In genomic region chr7:35801392-35802101, GRCh38 we compare ENCODE assay signal across 8 cellular contexts. TPM values are rescaled to one million over a fixed set of nuclear protein-coding genes. Genes with fewer than 3 reads are reported as not detected.
A peak's percentile ranks its signal among the peaks of the same experiment; 100 is the strongest.
DNase-seq lines count a peak whose midpoint lies in the region; ATAC-seq, FAIRE-seq and TF ChIP-seq lines count a peak whose summit lies in the region.

No MANE protein-coding gene starts in this region.

- H3K27me3 Mint-ChIP-seq in activated T-helper 1 cell treated with anti-CD3 and anti-CD28 coated beads, Interleukin-12 subunit alpha, Interleukin-12 subunit beta, Interleukin-2, Interleukin-4 antibody, amounts not matched to agents 30 ng/mL and 10 ng/mL and 1 ng/mL, durations not matched to agents 14 hours and 24 hours and 36 hours (ENCODE audit: insufficient read depth) = no peaks in the 10 kb centered on the region
- peaks cover 1 to 3% of the 10 kb centered on the region in 2 donors for H3K27me3 Mint-ChIP-seq in natural killer cell treated with Interleukin-12 subunit alpha and Interleukin-12 subunit beta and Interleukin-15 and Interleukin-18, amount 100 ng/mL, for 72 hours

- H3K9me3 ChIP-seq in HUES6 (ENCODE audit: control insufficient read depth, insufficient read depth, low read depth, low read length) = no peaks in the 10 kb centered on the region

- no peaks in the 10 kb centered on the region for H3K27me3 ChIP-seq in HUES6 (ENCODE audit: control insufficient read depth, insufficient read depth, low read length)

- H3K4me3 ChIP-seq in HUES6 (ENCODE audit: low read depth, low read length) = peak overlapping the region; percentile 87
- peak overlapping the region; percentile 80 for H3K4me3 ChIP-seq in fibroblast of mammary gland (ENCODE audit: control insufficient read depth, low read depth, low read length)

- no peaks in the 10 kb centered on the region; the same call in 1 of the 2 replicates for H3K36me3 ChIP-seq in HUES6 (ENCODE audit: control insufficient read depth, insufficient read depth, low read length)

- TF ChIP-seq CTCF in fibroblast of mammary gland (conservative IDR thresholded peaks at IDR 0.05; ENCODE audit: control insufficient read depth, insufficient read depth, low read depth, low read length) = peak; percentile 73

- H3K9me3 Mint-ChIP-seq in activated T-helper 1 cell treated with anti-CD3 and anti-CD28 coated beads, Interleukin-12 subunit alpha, Interleukin-12 subunit beta, Interleukin-2, Interleukin-4 antibody, amounts not matched to agents 30 ng/mL and 10 ng/mL and 1 ng/mL, durations not matched to agents 14 hours and 24 hours and 36 hours = no peaks in the 10 kb centered on the region
- H3K9me3 Mint-ChIP-seq in natural killer cell treated with Interleukin-12 subunit alpha and Interleukin-12 subunit beta and Interleukin-15 and Interleukin-18, amount 100 ng/mL, for 72 hours = no peaks in the 10 kb centered on the region

- ATAC-seq in GM21423 (IDR thresholded peaks at IDR 0.05; ENCODE audit: unreplicated experiment) = peak; percentile 31
- ATAC-seq in natural killer cell treated with Interleukin-12 subunit alpha and Interleukin-12 subunit beta and Interleukin-15 and Interleukin-18, amount 100 ng/mL, for 72 hours = peak; percentile 69 to 76
- ATAC-seq in stimulated activated naive CD8-positive, alpha-beta T cell treated with anti-CD3 and anti-CD28 coated beads, Interleukin-15, Interleukin-2, amounts not matched to agents 100 U/mL and 50 U/mL, for 24 hours = peak; percentile 42

- H3K27ac Mint-ChIP-seq in activated T-helper 1 cell treated with anti-CD3 and anti-CD28 coated beads, Interleukin-12 subunit alpha, Interleukin-12 subunit beta, Interleukin-2, Interleukin-4 antibody, amounts not matched to agents 30 ng/mL and 10 ng/mL and 1 ng/mL, durations not matched to agents 14 hours and 24 hours and 36 hours = peak overlapping the region; percentile 95
- peak overlapping the region; percentile 98 to 99 for H3K27ac Mint-ChIP-seq in natural killer cell treated with Interleukin-12 subunit alpha and Interleukin-12 subunit beta and Interleukin-15 and Interleukin-18, amount 100 ng/mL, for 72 hours

- intact Hi-C loops in activated T-helper 1 cell treated with anti-CD3 and anti-CD28 coated beads, Interleukin-12 subunit alpha, Interleukin-12 subunit beta, Interleukin-2, Interleukin-4 antibody, amounts not matched to agents 30 ng/mL and 10 ng/mL and 1 ng/mL, durations not matched to agents 14 hours and 24 hours and 36 hours (cut with micrococcal nuclease) = loop anchor here (1.0 to 10.0 kb wide), 9 partner anchors 17 to 883 kb away; partner anchors contain the start of gene HERPUD2

- no peak for FAIRE-seq in RCC 7860 (lab: Jason Lieb, UNC)

- peaks cover 47% of the 10 kb centered on the region for H3K4me1 Mint-ChIP-seq in activated T-helper 1 cell treated with anti-CD3 and anti-CD28 coated beads, Interleukin-12 subunit alpha, Interleukin-12 subunit beta, Interleukin-2, Interleukin-4 antibody, amounts not matched to agents 30 ng/mL and 10 ng/mL and 1 ng/mL, durations not matched to agents 14 hours and 24 hours and 36 hours (ENCODE audit: low read depth)
- peaks cover 46 to 54% of the 10 kb centered on the region in 2 donors for H3K4me1 Mint-ChIP-seq in natural killer cell treated with Interleukin-12 subunit alpha and Interleukin-12 subunit beta and Interleukin-15 and Interleukin-18, amount 100 ng/mL, for 72 hours (ENCODE audit: low read depth in 2 of 2)

- H3K4me3 Mint-ChIP-seq in activated T-helper 1 cell treated with anti-CD3 and anti-CD28 coated beads, Interleukin-12 subunit alpha, Interleukin-12 subunit beta, Interleukin-2, Interleukin-4 antibody, amounts not matched to agents 30 ng/mL and 10 ng/mL and 1 ng/mL, durations not matched to agents 14 hours and 24 hours and 36 hours = peak overlapping the region; percentile 98
- H3K4me3 Mint-ChIP-seq in natural killer cell treated with Interleukin-12 subunit alpha and Interleukin-12 subunit beta and Interleukin-15 and Interleukin-18, amount 100 ng/mL, for 72 hours = peak overlapping the region; percentile 98

- H3K36me3 Mint-ChIP-seq in activated T-helper 1 cell treated with anti-CD3 and anti-CD28 coated beads, Interleukin-12 subunit alpha, Interleukin-12 subunit beta, Interleukin-2, Interleukin-4 antibody, amounts not matched to agents 30 ng/mL and 10 ng/mL and 1 ng/mL, durations not matched to agents 14 hours and 24 hours and 36 hours (ENCODE audit: low read depth) = peaks cover 26% of the 10 kb centered on the region
- H3K36me3 Mint-ChIP-seq in natural killer cell treated with Interleukin-12 subunit alpha and Interleukin-12 subunit beta and Interleukin-15 and Interleukin-18, amount 100 ng/mL, for 72 hours = peaks cover 8% of the 10 kb centered on the region

- DNase-seq in DMS114 treated with DMSO at 0.1 percent for 48 hours (lab: John Stamatoyannopoulos, UW; ENCODE audit: unreplicated experiment) = peak; percentile 54
- peak; percentile 46 for DNase-seq in RCC 7860 (ENCODE audit: low spot score)
- DNase-seq in activated T-helper 1 cell treated with anti-CD3 and anti-CD28 coated beads, Interleukin-12 subunit alpha, Interleukin-12 subunit beta, Interleukin-2, Interleukin-4 antibody, amounts not matched to agents 30 ng/mL and 10 ng/mL and 1 ng/mL, durations not matched to agents 14 hours and 24 hours and 36 hours (ENCODE audit: low spot score) = peak; percentile 64
- peak; percentile 56 for DNase-seq in fibroblast of mammary gland (ENCODE audit: low read depth)
- peak; percentile 90 for DNase-seq in natural killer cell treated with Interleukin-12 subunit alpha and Interleukin-12 subunit beta and Interleukin-15 and Interleukin-18, amount 100 ng/mL, for 72 hours (ENCODE audit: low spot score)
- peak; percentile 79 for DNase-seq in stimulated activated naive CD8-positive, alpha-beta T cell treated with anti-CD3 and anti-CD28 coated beads, Interleukin-15, Interleukin-2, amounts not matched to agents 100 U/mL and 50 U/mL, for 24 hours

- H3K4me1 ChIP-seq in HUES6 (ENCODE audit: control insufficient read depth, insufficient read depth, low read length) = peaks cover 24% of the 10 kb centered on the region

- H3K27ac ChIP-seq in HUES6 (ENCODE audit: low read depth, low read length) = peak overlapping the region; percentile 97

- H3K9ac ChIP-seq in HUES6 (ENCODE audit: low read length) = peak overlapping the region; percentile 94

RNA-seq across cellular contexts. Expression of gene SEPTIN7, which starts 0.7 kb away (rescaled TPM):
- total RNA-seq in activated T-helper 1 cell treated with anti-CD3 and anti-CD28 coated beads, Interleukin-12 subunit alpha, Interleukin-12 subunit beta, Interleukin-2, Interleukin-4 antibody, amounts not matched to agents 30 ng/mL and 10 ng/mL and 1 ng/mL, durations not matched to agents 14 hours and 24 hours and 36 hours = 219 and 223 TPM in 2 replicates
- 100 to 1,000 TPM; 151 to 255 TPM for total RNA-seq in natural killer cell treated with Interleukin-12 subunit alpha and Interleukin-12 subunit beta and Interleukin-15 and Interleukin-18, amount 100 ng/mL, for 72 hours

Comparison
In these comparisons a context has a peak if more than half of its experiments do, and no peak if none do; other contexts are left out.
1. Peak in every context shown above with its lines: DNase-seq, ATAC-seq, H3K4me3 ChIP-seq and H3K27ac ChIP-seq.